Comparison of ENCODE assay signal across 1 cellular context in genomic region chr12:119679081-119679480, GRCh38.
TF ChIP-seq lines count a peak whose summit lies in the region.

No MANE protein-coding gene starts in this region.

TF ChIP-seq in GM23338, 12 proteins besides CTCF, POLR2A, EP300 and RAD21 (continued from another document):
- TF ChIP-seq ZNF462 (CRISPR knock-in tag; IDR thresholded peaks at IDR 0.05) (no peak), POLR2AphosphoS5 (IDR thresholded peaks at IDR 0.05; ENCODE audit: low read depth) (no peak), ETS1 (IDR thresholded peaks at IDR 0.05) (no peak)
